ENCODE assay signal across 6 cellular contexts in the genomic region with DNA sequence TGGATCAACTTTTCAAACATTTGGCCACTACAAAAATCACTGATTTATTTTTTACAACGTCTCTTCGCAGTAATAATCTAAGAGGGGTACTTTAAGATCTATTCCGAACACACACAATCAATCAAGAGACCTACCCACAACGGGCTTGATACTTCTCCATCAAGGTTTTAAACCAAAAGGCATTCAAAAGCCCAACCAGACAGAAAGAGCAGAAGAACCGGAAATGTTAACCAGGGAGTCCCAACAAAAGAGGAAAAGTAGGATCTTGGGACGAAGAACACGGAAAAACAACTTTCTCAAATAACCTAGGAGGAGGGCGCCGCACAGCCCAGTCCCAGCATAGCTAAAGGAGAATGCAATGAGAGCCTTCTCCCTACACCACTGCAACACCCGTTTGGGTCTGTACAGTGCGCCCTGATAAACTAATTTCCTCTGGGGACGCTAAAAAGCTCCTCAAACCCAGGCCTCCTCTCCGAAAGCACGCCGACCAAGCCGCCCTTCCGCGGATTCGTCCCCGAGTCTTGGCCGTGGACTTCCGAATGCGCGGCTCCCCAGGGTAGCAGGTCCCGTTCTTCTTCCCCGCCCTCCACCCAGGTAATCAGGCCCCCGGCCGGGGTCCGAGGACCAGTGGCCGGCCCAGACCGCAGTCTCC. TPM values are rescaled to one million over a fixed set of nuclear protein-coding genes. Genes with fewer than 3 reads are reported as not detected.
DNase-seq lines count a peak whose midpoint lies in the region; ATAC-seq and TF ChIP-seq lines count a peak whose summit lies in the region.

No MANE protein-coding gene starts in this region.

- no peaks in the 10 kb centered on the region for H3K9me3 ChIP-seq in effector memory CD4-positive, alpha-beta T cell (ENCODE audit: control insufficient read depth, low read length)

- peaks cover 29% of the 10 kb centered on the region for H3K4me1 ChIP-seq in effector memory CD4-positive, alpha-beta T cell (ENCODE audit: control insufficient read depth, insufficient read depth, low read length, poor library complexity, severe bottlenecking)

- H3K27ac ChIP-seq in effector memory CD4-positive, alpha-beta T cell (ENCODE audit: insufficient read depth, low read length, poor library complexity, severe bottlenecking): peak overlapping the region; percentile 82

- H3K4me3 ChIP-seq in effector memory CD4-positive, alpha-beta T cell (ENCODE audit: insufficient read depth, low read depth, low read length, poor library complexity, severe bottlenecking): peak overlapping the region; percentile 99
- peak overlapping the region; percentile 98 for H3K4me3 ChIP-seq in retinal pigment epithelial cell (ENCODE audit: low read length)

- peaks cover 19% of the 10 kb centered on the region for H3K36me3 ChIP-seq in effector memory CD4-positive, alpha-beta T cell (ENCODE audit: control insufficient read depth, insufficient read depth, low read length)

- TF ChIP-seq CTCF in retinal pigment epithelial cell (conservative IDR thresholded peaks at IDR 0.05; ENCODE audit: low read depth, low read length): no peak

- DNase-seq in HT-29 (ENCODE audit: low spot score): peak; percentile 22
- DNase-seq in effector memory CD4-positive, alpha-beta T cell: no peak
- DNase-seq in retinal pigment epithelial cell (ENCODE audit: low read depth): no peak
- no peak for DNase-seq in NCI-H2029 (lab: John Stamatoyannopoulos, UW)
- DNase-seq in dedifferentiated amniotic fluid mesenchymal stem cell (ENCODE audit: extremely low spot score): no peak

- ATAC-seq in GM19397 (IDR thresholded peaks at IDR 0.05; ENCODE audit: unreplicated experiment): peak; percentile 24

- no peaks in the 10 kb centered on the region for H3K27me3 ChIP-seq in effector memory CD4-positive, alpha-beta T cell (replicated peaks; ENCODE audit: control insufficient read depth, insufficient read depth, low read length, poor library complexity, severe bottlenecking)

RNA-seq across cellular contexts. Expression of a gene that starts 0.6 kb away (rescaled TPM):
- 119 and 132 TPM in 2 replicates for total RNA-seq in HT-29 (2014; rRNA removed; shearing (Covaris generic))

RNA-seq across cellular contexts. Expression of a gene that starts 7.1 kb away (rescaled TPM):
- 21.4 and 22.7 TPM in 2 replicates for total RNA-seq in HT-29 (2014; rRNA removed; shearing (Covaris generic))

RNA-seq across cellular contexts. Expression of a gene that starts 18.7 kb away (rescaled TPM):
- total RNA-seq in HT-29 (2014; rRNA removed; shearing (Covaris generic)): 0.18 and 0.25 TPM in 2 replicates

RNA-seq across cellular contexts. Expression of a gene that starts 37.0 kb away (rescaled TPM):
- total RNA-seq in HT-29 (2014; rRNA removed; shearing (Covaris generic)): 95.3 and 95.5 TPM in 2 replicates

RNA-seq across cellular contexts. Expression of a gene that starts 45.2 kb away (rescaled TPM):
- not detected in 2 replicates for total RNA-seq in HT-29 (2014; rRNA removed; shearing (Covaris generic))
